Comparison of ENCODE assay signal across 1 cellular context in genomic region chr14:35140718-35141581, GRCh38.
TF ChIP-seq lines count a peak whose summit lies in the region.

No MANE protein-coding gene starts in this region.

TF ChIP-seq in IMR-90, 13 proteins besides CTCF, POLR2A, EP300 and RAD21:
- TF ChIP-seq CEBPB (IDR thresholded peaks at IDR 0.05; ENCODE audit: low read depth, low read length), result no peak
- TF ChIP-seq SMC3 (IDR thresholded peaks at IDR 0.05; ENCODE audit: low read depth, low read length), result peak; percentile 90
